ENCODE assay signal across 1 cellular context in genomic region chr10:61899997-61900828, GRCh38.
TF ChIP-seq lines count a peak whose summit lies in the region.

No MANE protein-coding gene starts in this region.

TF ChIP-seq in WTC11, 78 proteins besides CTCF, POLR2A, EP300 and RAD21 (continued from another document):
- TF ChIP-seq ZMAT4 (CRISPR knock-in tag; IDR thresholded peaks at IDR 0.05) (no peak), FOXJ3 (CRISPR knock-in tag; IDR thresholded peaks at IDR 0.05; ENCODE audit: borderline replicate concordance) (no peak), MYBL2 (CRISPR knock-in tag; IDR thresholded peaks at IDR 0.05) (no peak), USF2 (CRISPR knock-in tag; IDR thresholded peaks at IDR 0.05) (no peak), FOXK1 (CRISPR knock-in tag; IDR thresholded peaks at IDR 0.05) (no peak), CREB1 (CRISPR knock-in tag; IDR thresholded peaks at IDR 0.05) (no peak), USF1 (CRISPR knock-in tag; IDR thresholded peaks at IDR 0.05) (no peak), JUN (CRISPR knock-in tag; IDR thresholded peaks at IDR 0.05) (no peak), AR (CRISPR knock-in tag; IDR thresholded peaks at IDR 0.05) (no peak), HMGXB4 (CRISPR knock-in tag; IDR thresholded peaks at IDR 0.05) (no peak), PRDM15 (CRISPR knock-in tag; IDR thresholded peaks at IDR 0.05) (no peak), ETV6 (CRISPR knock-in tag; IDR thresholded peaks at IDR 0.05) (no peak)
